16 cellular contexts compared by ENCODE assay signal in genomic region chr20:62145688-62146018, GRCh38. TPM values are rescaled to one million over a fixed set of nuclear protein-coding genes. Genes with fewer than 3 reads are reported as not detected.
DNase-seq lines count a peak whose midpoint lies in the region; ATAC-seq, FAIRE-seq and TF ChIP-seq lines count a peak whose summit lies in the region.
"Had no signal": no experiment of that assay in that cellular context is flagged by ENCODE, and none has a peak within 500 bp of the region (broad histone marks: within the 10 kb centered on the region; RNA-seq: fewer than 3 reads in every experiment).

No MANE protein-coding gene starts in this region.

- H3K27me3 ChIP-seq in SK-N-SH (ENCODE audit: insufficient read depth), result no peaks in the 10 kb centered on the region
- H3K27me3 ChIP-seq in neuronal stem cell (ENCODE audit: control insufficient read depth in 3 of 3, insufficient read depth in 3 of 3, low read depth in 1 of 3, low read length in 3 of 3), result no peaks in the 10 kb centered on the region
- H3K27me3 ChIP-seq: SJSA1 had no signal

- no peak overlapping the region for H4K91ac ChIP-seq in neuronal stem cell (ENCODE audit: low read depth, low read length, poor library complexity)

- H3K36me3 Mint-ChIP-seq in brain (peaks cover 29% of the 10 kb centered on the region), nephron progenitor cell (ENCODE audit: low read depth) (peaks cover 28% of the 10 kb centered on the region)

- POLR2A ChIA-PET in SK-N-SH (lab: Yijun Ruan, JAX), result interaction anchor here (1.6 kb wide), 1 partner anchor 135 kb away, joined by 3 read pairs; no protein-coding TSS in a partner anchor

- no peak overlapping the region for H2BK12ac ChIP-seq in neuronal stem cell (ENCODE audit: low read length)

- no peak for TF ChIP-seq RAD21 in SK-N-SH (IDR thresholded peaks at IDR 0.05; ENCODE audit: low read length)

- TF ChIP-seq CTCF in SK-N-SH (IDR thresholded peaks at IDR 0.05), result no peak
- no peak for TF ChIP-seq CTCF in brain (conservative IDR thresholded peaks at IDR 0.05)
- TF ChIP-seq CTCF in nephron progenitor cell (IDR thresholded peaks at IDR 0.05), result no peak

- peak; percentile 80 for FAIRE-seq in HTR-8/SVneo (lab: Jason Lieb, UNC)
- no peak for FAIRE-seq in GM19239 (lab: Jason Lieb, UNC)
- FAIRE-seq: colon, GM12891, keratinocyte had no signal

- H3K4me3 Mint-ChIP-seq in brain, result peak overlapping the region; percentile 91 to 94 (median 92)
- H3K4me3 Mint-ChIP-seq in nephron progenitor cell, result peak overlapping the region; percentile 90

- H3K4me1 ChIP-seq in SK-N-SH (ENCODE audit: control insufficient read depth in 1 of 2, insufficient read depth in 2 of 2, low read depth in 1 of 2, low read length in 1 of 2) (peaks cover 3 to 24% of the 10 kb centered on the region in 2 experiments; a peak in 3 of 4 replicates), neuronal stem cell (ENCODE audit: control insufficient read depth in 2 of 2, insufficient read depth in 1 of 2, low read depth in 1 of 2, low read length in 2 of 2) (peaks cover 12 to 15% of the 10 kb centered on the region in 2 donors)

- peaks cover 2% of the 10 kb centered on the region in 2 experiments for H3K36me3 ChIP-seq in SK-N-SH (replicated peaks in 1 of 2; ENCODE audit: control insufficient read depth in 1 of 2, insufficient read depth in 2 of 2, low read length in 1 of 2)
- peaks cover 17 to 44% of the 10 kb centered on the region in 2 donors for H3K36me3 ChIP-seq in neuronal stem cell (replicated peaks in 1 of 2; ENCODE audit: control insufficient read depth in 2 of 2, insufficient read depth in 2 of 2, low read length in 2 of 2)

- H3K79me1 ChIP-seq in neuronal stem cell (ENCODE audit: low read depth, low read length), result peaks cover 28% of the 10 kb centered on the region

- DNase-seq in SK-N-SH (no peak), HTR-8/SVneo (ENCODE audit: insufficient read length, low spot score) (no peak), nephron progenitor cell (no peak), COLO829 (ENCODE audit: low spot score) (no peak), neuronal stem cell (ENCODE audit: low spot score) (no peak), GM19239 (ENCODE audit: insufficient read length, low spot score) (no peak)
- DNase-seq: KBM-7, NCI-H146, NCI-H510A had no signal

- H3K14ac ChIP-seq in neuronal stem cell (ENCODE audit: low read length), result no peak overlapping the region

- H3K4me3 ChIP-seq in SK-N-SH (ENCODE audit: low read depth in 2 of 2, low read length in 1 of 2) (no peak overlapping the region), neuronal stem cell (ENCODE audit: low read length in 2 of 2) (peak overlapping the region in 1 of 2 donors; percentile 84)
- H3K4me3 ChIP-seq: SJSA1 had no signal

- H3K9me3 Mint-ChIP-seq in brain (peaks cover 0 to 5% (median 0%) of the 10 kb centered on the region in 5 experiments), nephron progenitor cell (peaks cover 4% of the 10 kb centered on the region)

- no peaks in the 10 kb centered on the region for H3K9me2 ChIP-seq in SK-N-SH

- no peak for ATAC-seq in SK-N-SH treated with all-trans-retinoic acid at 6 μM for 48 hours

- H3K4ac ChIP-seq in neuronal stem cell (ENCODE audit: low read length), result no peak overlapping the region

- no peak overlapping the region for H2BK5ac ChIP-seq in neuronal stem cell (ENCODE audit: low read length)

- peaks cover 86% of the 10 kb centered on the region for H3K79me2 ChIP-seq in SK-N-SH (ENCODE audit: insufficient read depth)

- H3K9ac ChIP-seq in SK-N-SH (no peak overlapping the region), neuronal stem cell (ENCODE audit: low read depth, low read length, poor library complexity) (no peak overlapping the region)

- H2BK120ac ChIP-seq in neuronal stem cell (ENCODE audit: low read depth, low read length), result no peak overlapping the region

- H3K9me3 ChIP-seq in SK-N-SH, result no peaks in the 10 kb centered on the region
- H3K9me3 ChIP-seq in neuronal stem cell (replicated peaks in 1 of 2; ENCODE audit: control insufficient read depth in 2 of 2, insufficient read depth in 1 of 2, low read depth in 1 of 2, low read length in 2 of 2), result peaks cover 3 to 6% of the 10 kb centered on the region in 2 donors

- H4K8ac ChIP-seq in neuronal stem cell (ENCODE audit: low read depth, low read length), result no peak overlapping the region

- H3K18ac ChIP-seq in neuronal stem cell (ENCODE audit: low read length), result no peak overlapping the region

- TF ChIP-seq EP300 in SK-N-SH (IDR thresholded peaks at IDR 0.05; ENCODE audit: borderline replicate concordance in 1 of 2, low read depth in 1 of 2, low read length in 1 of 2), result no peak

- H3K27ac ChIP-seq in SK-N-SH (ENCODE audit: low read depth in 2 of 2, low read length in 1 of 2) (no peak overlapping the region), neuronal stem cell (replicated peaks; ENCODE audit: low read length) (no peak overlapping the region)
- H3K27ac ChIP-seq: 22Rv1, SJSA1 had no signal

- H2AK5ac ChIP-seq in neuronal stem cell (ENCODE audit: low read depth, low read length), result no peak overlapping the region

- no peak overlapping the region for H2BK15ac ChIP-seq in neuronal stem cell (ENCODE audit: low read length)

- H3K4me2 ChIP-seq in SK-N-SH (0 out of 2 replicates have a peak overlapping the region, but pooled peaks have one; percentile 71), neuronal stem cell (ENCODE audit: insufficient read depth, low read length, poor library complexity, severe bottlenecking) (no peak overlapping the region)

- 94% methylated on average over 7 of the region's 7 CpGs for WGBS in SK-N-SH (ENCODE audit: low lambda C conversion rate)
- no CpG with 5 or more reads among the region's 7 CpGs for WGBS in neuronal stem cell (ENCODE audit: extremely low coverage in 2 of 2, insufficient read length in 2 of 2, insufficient replicate concordance in 1 of 2), 2 donors

- peak overlapping the region in 4 of 5 experiments; percentile 40 to 96 (median 66) for H3K27ac Mint-ChIP-seq in brain
- no peak overlapping the region for H3K27ac Mint-ChIP-seq in nephron progenitor cell

- no peaks in the 10 kb centered on the region for H3F3A ChIP-seq in SK-N-SH (replicated peaks; ENCODE audit: insufficient read depth)

- no peak overlapping the region for H3K23ac ChIP-seq in neuronal stem cell (ENCODE audit: low read depth, low read length, poor library complexity)

- peaks cover 5% of the 10 kb centered on the region for H3K27me3 Mint-ChIP-seq in brain
- no peaks in the 10 kb centered on the region for H3K27me3 Mint-ChIP-seq in nephron progenitor cell (ENCODE audit: low read depth, poor library complexity)

- peaks cover 80% of the 10 kb centered on the region for H4K20me1 ChIP-seq in SK-N-SH (ENCODE audit: insufficient read depth)

- H3K4me1 Mint-ChIP-seq in brain, result peaks cover 60% of the 10 kb centered on the region
- peaks cover 55% of the 10 kb centered on the region for H3K4me1 Mint-ChIP-seq in nephron progenitor cell

- H2AFZ ChIP-seq in SK-N-SH (ENCODE audit: low read depth), result no peak overlapping the region
- no peak overlapping the region for H2AFZ ChIP-seq in neuronal stem cell (ENCODE audit: low read length)

- CTCF ChIA-PET in SK-N-SH (lab: Yijun Ruan, JAX), result interaction anchor here (1.0 to 4.7 kb wide), 4 partner anchors 11 to 137 kb away, joined by 3 to 23 read pairs (median 10); no protein-coding TSS in a partner anchor

TF ChIP-seq in SK-N-SH, 30 proteins besides CTCF, POLR2A, EP300 and RAD21 (continues in another document):
- TF ChIP-seq POLR2AphosphoS5 (IDR thresholded peaks at IDR 0.05; ENCODE audit: low read depth, low read length), result no peak

TF ChIP-seq in SK-N-SH treated with all-trans-retinoic acid at 6 μM for 48 hours, 23 proteins besides CTCF, POLR2A, EP300 and RAD21 (continues in another document):
- TF ChIP-seq GLIS3 (CRISPR knock-in tag; IDR thresholded peaks at IDR 0.05) (no peak), ISL1 (CRISPR knock-in tag; IDR thresholded peaks at IDR 0.05) (no peak), ZNF70 (CRISPR knock-in tag; IDR thresholded peaks at IDR 0.05) (no peak), ZNF8 (CRISPR knock-in tag; IDR thresholded peaks at IDR 0.05) (no peak), SNAI2 (CRISPR knock-in tag; IDR thresholded peaks at IDR 0.05) (no peak), ESRRG (CRISPR knock-in tag; IDR thresholded peaks at IDR 0.05) (no peak), ZFP30 (CRISPR knock-in tag; IDR thresholded peaks at IDR 0.05) (no peak), PPARA (CRISPR knock-in tag; IDR thresholded peaks at IDR 0.05; ENCODE audit: borderline replicate concordance) (no peak), ARNTL (CRISPR knock-in tag; IDR thresholded peaks at IDR 0.05; ENCODE audit: borderline replicate concordance, low read depth) (no peak), OSR1 (CRISPR knock-in tag; IDR thresholded peaks at IDR 0.05) (no peak), BACH2 (CRISPR knock-in tag; IDR thresholded peaks at IDR 0.05; ENCODE audit: borderline replicate concordance) (no peak)

RNA-seq across cellular contexts. Expression of gene SS18L1, which starts 2.1 kb away (rescaled TPM):
- 10.7 and 13.1 TPM in 2 replicates for polyA plus RNA-seq in SK-N-SH (2012; rRNA removed)
- 6.1 and 7.6 TPM in 2 replicates for polyA plus RNA-seq in SK-N-SH (2012; cell fraction: cytosol; rRNA removed)
- polyA plus RNA-seq in SK-N-SH (2012; cell fraction: nucleus; rRNA removed), result 38.4 and 51.9 TPM in 2 replicates
- polyA plus RNA-seq in brain (ENCODE audit: insufficient read depth, low read depth, low replicate concordance), result 39.8 TPM
- polyA plus RNA-seq in neuronal stem cell (2013, experiment 1 of 2), result 13.7 TPM
- polyA plus RNA-seq in neuronal stem cell (2013, experiment 2 of 2), result 13.4 TPM

RNA-seq across cellular contexts. Expression of gene PSMA7, which starts 2.5 kb away (rescaled TPM):
- polyA plus RNA-seq in SK-N-SH (2012; rRNA removed), result 687 and 801 TPM in 2 replicates
- polyA plus RNA-seq in SK-N-SH (2012; cell fraction: cytosol; rRNA removed), result 613 and 674 TPM in 2 replicates
- polyA plus RNA-seq in SK-N-SH (2012; cell fraction: nucleus; rRNA removed), result 549 and 666 TPM in 2 replicates
- 404 TPM for polyA plus RNA-seq in brain (ENCODE audit: insufficient read depth, low read depth, low replicate concordance)
- 299 TPM for polyA plus RNA-seq in neuronal stem cell (2013, experiment 1 of 2)
- 308 TPM for polyA plus RNA-seq in neuronal stem cell (2013, experiment 2 of 2)

RNA-seq across cellular contexts. Expression of gene LSM14B, which starts 23.4 kb away (rescaled TPM):
- polyA plus RNA-seq in SK-N-SH (2012; rRNA removed), result 52.2 and 64.6 TPM in 2 replicates
- 36.9 and 51.7 TPM in 2 replicates for polyA plus RNA-seq in SK-N-SH (2012; cell fraction: cytosol; rRNA removed)
- polyA plus RNA-seq in SK-N-SH (2012; cell fraction: nucleus; rRNA removed), result 45.2 and 49.2 TPM in 2 replicates
- 171 TPM for polyA plus RNA-seq in brain (ENCODE audit: insufficient read depth, low read depth, low replicate concordance)
- 74.7 TPM for polyA plus RNA-seq in neuronal stem cell (2013, experiment 1 of 2)
- polyA plus RNA-seq in neuronal stem cell (2013, experiment 2 of 2), result 78.8 TPM

RNA-seq across cellular contexts. Expression of gene MTG2, which starts 37.2 kb away (rescaled TPM):
- polyA plus RNA-seq in SK-N-SH (2012; rRNA removed) (36.6 and 42.9 TPM in 2 replicates), brain (ENCODE audit: insufficient read depth, low read depth, low replicate concordance) (47.9 TPM)
- 25.8 and 27.8 TPM in 2 replicates for polyA plus RNA-seq in SK-N-SH (2012; cell fraction: cytosol; rRNA removed)
- polyA plus RNA-seq in SK-N-SH (2012; cell fraction: nucleus; rRNA removed), result 66.8 and 75.1 TPM in 2 replicates
- 24.2 TPM for polyA plus RNA-seq in neuronal stem cell (2013, experiment 1 of 2)
- 25.1 TPM for polyA plus RNA-seq in neuronal stem cell (2013, experiment 2 of 2)
